ENCODE assay signal across 8 cellular contexts in genomic region chr2:174335605-174336402, GRCh38. TPM values are rescaled to one million over a fixed set of nuclear protein-coding genes. Genes with fewer than 3 reads are reported as not detected.
DNase-seq lines count a peak whose midpoint lies in the region; ATAC-seq and TF ChIP-seq lines count a peak whose summit lies in the region.

No MANE protein-coding gene starts in this region.

- H3K9me3 Mint-ChIP-seq in CD4-positive, CD25-positive, alpha-beta regulatory T cell, result peaks cover 0 to 14% (median 0%) of the 10 kb centered on the region in 7 donors
- H3K9me3 Mint-ChIP-seq in activated B cell treated with CpG ODN at 0.5 μM for 24 hours, result no peaks in the 10 kb centered on the region
- H3K9me3 Mint-ChIP-seq in stimulated activated naive CD8-positive, alpha-beta T cell treated with anti-CD3 and anti-CD28 coated beads, Interleukin-15, Interleukin-2, amounts not matched to agents 100 ng/mL and 50 ng/mL, for 24 hours, result no peaks in the 10 kb centered on the region

- H3K9me3 ChIP-seq in CD4-positive, CD25-positive, alpha-beta regulatory T cell (ENCODE audit: control insufficient read depth in 2 of 2, low read length in 2 of 2), result peaks cover 1 to 4% of the 10 kb centered on the region in 2 experiments
- H3K9me3 ChIP-seq in GM23248 (ENCODE audit: low read depth), result no peaks in the 10 kb centered on the region

- POLR2A ChIA-PET in activated B cell treated with CpG ODN at 0.5 μM for 24 hours (lab: Charles Lee), result no interaction called here

- H3F3A ChIP-seq in GM23248 (ENCODE audit: insufficient read depth), result no peaks in the 10 kb centered on the region

- no peaks in the 10 kb centered on the region for H3K9me2 ChIP-seq in GM23248 (ENCODE audit: insufficient read depth)

- no peak for ATAC-seq in CD4-positive, CD25-positive, alpha-beta regulatory T cell (ENCODE audit: low read depth in 2 of 2)
- ATAC-seq in activated B cell treated with CpG ODN at 0.5 μM for 24 hours (ENCODE audit: low read depth), result no peak
- peak; percentile 13 for ATAC-seq in left ventricle myocardium superior
- ATAC-seq in HG03196 (IDR thresholded peaks at IDR 0.05; ENCODE audit: unreplicated experiment), result no peak
- ATAC-seq in HG03280 (IDR thresholded peaks at IDR 0.05; ENCODE audit: unreplicated experiment), result no peak

- 2 to 3% methylated on average over 58 to 68 of the region's 79 CpGs for WGBS in GM23248 (ENCODE audit: low coverage in 1 of 2, low lambda C conversion rate in 2 of 2, missing lambda C conversion rate in 2 of 2), 2 experiments

- H3K27me3 ChIP-seq in CD4-positive, CD25-positive, alpha-beta regulatory T cell (ENCODE audit: control insufficient read depth, insufficient read depth, low read length), result peaks cover 50% of the 10 kb centered on the region
- peaks cover 39% of the 10 kb centered on the region for H3K27me3 ChIP-seq in GM23248 (replicated peaks; ENCODE audit: insufficient read depth)

- intact Hi-C loops in activated B cell treated with CpG ODN at 0.5 μM for 24 hours (cut with micrococcal nuclease), result loop anchor here (5.0 to 10.0 kb wide), 3 partner anchors 1741 to 1829 kb away; no protein-coding TSS in a partner anchor
- intact Hi-C loops in left ventricle myocardium superior (cut with micrococcal nuclease), result no loop called here

- peak overlapping the region in 2 of 3 donors; percentile 62 to 86 for H3K27ac Mint-ChIP-seq in CD4-positive, CD25-positive, alpha-beta regulatory T cell
- peak overlapping the region; percentile 56 for H3K27ac Mint-ChIP-seq in activated B cell treated with CpG ODN at 0.5 μM for 24 hours
- H3K27ac Mint-ChIP-seq in stimulated activated naive CD8-positive, alpha-beta T cell treated with anti-CD3 and anti-CD28 coated beads, Interleukin-15, Interleukin-2, amounts not matched to agents 100 ng/mL and 50 ng/mL, for 24 hours, result peak overlapping the region; percentile 61

- H3K4me1 ChIP-seq in CD4-positive, CD25-positive, alpha-beta regulatory T cell (ENCODE audit: control insufficient read depth, insufficient read depth, low read length, poor library complexity, severe bottlenecking), result peaks cover 73% of the 10 kb centered on the region
- no peaks in the 10 kb centered on the region for H3K4me1 ChIP-seq in GM23248 (ENCODE audit: insufficient read depth)

- in situ Hi-C loops in GM23248 (cut with MboI), result loop anchor here (25.0 kb wide), 1 partner anchor 924 kb away; no protein-coding TSS in a partner anchor

- no peak for TF ChIP-seq CTCF in activated B cell treated with CpG ODN at 0.5 μM for 24 hours (IDR thresholded peaks at IDR 0.05)

- no peaks in the 10 kb centered on the region for H3K36me3 Mint-ChIP-seq in CD4-positive, CD25-positive, alpha-beta regulatory T cell
- H3K36me3 Mint-ChIP-seq in activated B cell treated with CpG ODN at 0.5 μM for 24 hours (ENCODE audit: low read depth), result no peaks in the 10 kb centered on the region
- peaks cover 3% of the 10 kb centered on the region for H3K36me3 Mint-ChIP-seq in stimulated activated naive CD8-positive, alpha-beta T cell treated with anti-CD3 and anti-CD28 coated beads, Interleukin-15, Interleukin-2, amounts not matched to agents 100 ng/mL and 50 ng/mL, for 24 hours (ENCODE audit: low read depth)

- peak in 1 of 3 donors; percentile 28 for DNase-seq in CD4-positive, CD25-positive, alpha-beta regulatory T cell
- peak; percentile 66 for DNase-seq in GM23248
- DNase-seq in activated B cell treated with CpG ODN at 0.5 μM for 24 hours, result peak; percentile 42
- DNase-seq in left ventricle myocardium superior, result peak; percentile 30
- no peak for DNase-seq in kidney tubule cell (ENCODE audit: low spot score)

- peaks cover 25 to 40% (median 32%) of the 10 kb centered on the region in 4 donors for H3K4me1 Mint-ChIP-seq in CD4-positive, CD25-positive, alpha-beta regulatory T cell
- H3K4me1 Mint-ChIP-seq in activated B cell treated with CpG ODN at 0.5 μM for 24 hours, result peaks cover 28% of the 10 kb centered on the region
- H3K4me1 Mint-ChIP-seq in stimulated activated naive CD8-positive, alpha-beta T cell treated with anti-CD3 and anti-CD28 coated beads, Interleukin-15, Interleukin-2, amounts not matched to agents 100 ng/mL and 50 ng/mL, for 24 hours (ENCODE audit: low read depth), result peaks cover 43% of the 10 kb centered on the region

- peak overlapping the region; percentile 89 for H3K4me2 ChIP-seq in GM23248 (ENCODE audit: unreplicated experiment)

- peak overlapping the region; percentile 55 to 91 (median 74) for H3K4me3 Mint-ChIP-seq in CD4-positive, CD25-positive, alpha-beta regulatory T cell
- peak overlapping the region; percentile 57 for H3K4me3 Mint-ChIP-seq in activated B cell treated with CpG ODN at 0.5 μM for 24 hours
- H3K4me3 Mint-ChIP-seq in stimulated activated naive CD8-positive, alpha-beta T cell treated with anti-CD3 and anti-CD28 coated beads, Interleukin-15, Interleukin-2, amounts not matched to agents 100 ng/mL and 50 ng/mL, for 24 hours, result peak overlapping the region; percentile 65

- H4K20me1 ChIP-seq in GM23248 (ENCODE audit: insufficient read depth), result no peaks in the 10 kb centered on the region

- peak overlapping the region; percentile 40 for H3K4me3 ChIP-seq in CD4-positive, CD25-positive, alpha-beta regulatory T cell (ENCODE audit: low read depth, low read length)
- peak overlapping the region; percentile 74 for H3K4me3 ChIP-seq in GM23248

- peak overlapping the region; percentile 77 for H2AFZ ChIP-seq in GM23248

- H3K27me3 Mint-ChIP-seq in CD4-positive, CD25-positive, alpha-beta regulatory T cell, result peaks cover 77% of the 10 kb centered on the region
- H3K27me3 Mint-ChIP-seq in activated B cell treated with CpG ODN at 0.5 μM for 24 hours, result peaks cover 53% of the 10 kb centered on the region
- H3K27me3 Mint-ChIP-seq in stimulated activated naive CD8-positive, alpha-beta T cell treated with anti-CD3 and anti-CD28 coated beads, Interleukin-15, Interleukin-2, amounts not matched to agents 100 ng/mL and 50 ng/mL, for 24 hours, result peaks cover 72% of the 10 kb centered on the region

- peak overlapping the region; percentile 22; the same call in 1 of the 2 replicates for H3K9ac ChIP-seq in GM23248

- CTCF ChIA-PET in activated B cell treated with CpG ODN at 0.5 μM for 24 hours (lab: Charles Lee), result interaction anchor here (0.8 to 1.3 kb wide), 4 partner anchors 7 to 12 kb away, joined by 3 to 7 read pairs (median 3); no protein-coding TSS in a partner anchor

- no peak overlapping the region for H3K27ac ChIP-seq in CD4-positive, CD25-positive, alpha-beta regulatory T cell (ENCODE audit: insufficient read depth, low read length, poor library complexity, severe bottlenecking)
- H3K27ac ChIP-seq in GM23248, result no peak overlapping the region

- H3K79me2 ChIP-seq in GM23248 (ENCODE audit: insufficient read depth), result no peaks in the 10 kb centered on the region

- H3K36me3 ChIP-seq in CD4-positive, CD25-positive, alpha-beta regulatory T cell (ENCODE audit: control insufficient read depth, insufficient read depth, low read length), result no peaks in the 10 kb centered on the region
- H3K36me3 ChIP-seq in GM23248 (ENCODE audit: low read depth), result no peaks in the 10 kb centered on the region

RNA-seq across cellular contexts. Expression of gene SP9, which starts 1.1 kb away (rescaled TPM):
- not detected for total RNA-seq in CD4-positive, CD25-positive, alpha-beta regulatory T cell
- polyA plus RNA-seq in CD4-positive, CD25-positive, alpha-beta regulatory T cell, result not detected
- not detected in 2 replicates for total RNA-seq in GM23248 (2014; rRNA removed; shearing (Covaris generic))
- not detected in 2 replicates for polyA plus RNA-seq in GM23248 (2016; fragmentation: Nextera tagmentation; extraction: Ambion mirVana)
- total RNA-seq in activated B cell treated with CpG ODN at 0.5 μM for 24 hours (not detected in 2 replicates), left ventricle myocardium superior (not detected)

RNA-seq across cellular contexts. Expression of gene SCRN3, which starts 59.7 kb away (rescaled TPM):
- total RNA-seq in CD4-positive, CD25-positive, alpha-beta regulatory T cell, result 11.5 TPM
- 10 to 100 TPM; 10.0 to 12.8 (median 11.4) TPM for polyA plus RNA-seq in CD4-positive, CD25-positive, alpha-beta regulatory T cell
- 13.9 and 17.3 TPM in 2 replicates for total RNA-seq in GM23248 (2014; rRNA removed; shearing (Covaris generic))
- polyA plus RNA-seq in GM23248 (2016; fragmentation: Nextera tagmentation; extraction: Ambion mirVana), result 19.1 and 19.3 TPM in 2 replicates
- total RNA-seq in activated B cell treated with CpG ODN at 0.5 μM for 24 hours (14.3 and 19.4 TPM in 2 replicates), left ventricle myocardium superior (43.5 TPM)
